Comparison of ENCODE assay signal across 41 cellular contexts in genomic region chr12:85856966-85857365, GRCh38. TPM values are rescaled to one million over a fixed set of nuclear protein-coding genes. Genes with fewer than 3 reads are reported as not detected.
"Had no signal": no experiment of that assay in that cellular context is flagged by ENCODE, and none has a peak within 500 bp of the region (broad histone marks: within the 10 kb centered on the region; RNA-seq: fewer than 3 reads in every experiment).

No MANE protein-coding gene starts in this region.

- H3K4me1 ChIP-seq: adrenal gland, body of pancreas, breast epithelium had no signal

- FAIRE-seq: astrocyte, TTC549 had no signal

- H3K36me3 ChIP-seq: adrenal gland, brain microvascular endothelial cell, breast epithelium, cardiac muscle cell had no signal

- H3K27me3 Mint-ChIP-seq: activated B cell treated with CpG ODN at 0.5 μM for 24 hours; activated CD4-positive, alpha-beta memory T cell treated with anti-CD3 and anti-CD28 coated beads for 36 hours; activated CD4-positive, alpha-beta T cell treated with anti-CD3 and anti-CD28 coated beads, Interleukin-2, amount 10 ng/mL, durations not matched to agents 24 days and 14 days; activated CD8-positive, alpha-beta T cell treated with anti-CD3 and anti-CD28 coated beads for 36 hours; activated naive CD8-positive, alpha-beta T cell treated with anti-CD3 and anti-CD28 coated beads for 36 hours; activated T-helper 17 cell treated with anti-CD3 and anti-CD28 coated beads, Interleukin-2, amount 50 U/mL, for 72 hours; central memory CD8-positive, alpha-beta T cell had no signal

- H3K4me3 Mint-ChIP-seq: activated B cell treated with CpG ODN at 0.5 μM for 24 hours; activated CD4-positive, alpha-beta memory T cell treated with anti-CD3 and anti-CD28 coated beads for 36 hours; activated CD4-positive, alpha-beta T cell treated with anti-CD3 and anti-CD28 coated beads, Interleukin-2, amount 10 ng/mL, durations not matched to agents 24 days and 14 days; activated CD8-positive, alpha-beta T cell treated with anti-CD3 and anti-CD28 coated beads for 36 hours; activated naive CD4-positive, alpha-beta T cell treated with anti-CD3 and anti-CD28 coated beads for 36 hours; activated naive CD8-positive, alpha-beta T cell treated with anti-CD3 and anti-CD28 coated beads for 36 hours; activated T-cell treated with anti-CD3 and anti-CD28 coated beads, Interleukin-2, amount 50 U/mL, for 4 hours; activated T-cell treated with anti-CD3 and anti-CD28 coated beads, Interleukin-2, amount 50 U/mL, for 72 hours; activated T-helper 1 cell treated with anti-CD3 and anti-CD28 coated beads, Interleukin-12 subunit alpha, Interleukin-12 subunit beta, Interleukin-2, Interleukin-4 antibody, amounts not matched to agents 30 ng/mL and 10 ng/mL and 1 ng/mL, durations not matched to agents 14 hours and 24 hours and 36 hours; activated T-helper 17 cell treated with anti-CD3 and anti-CD28 coated beads, Interleukin-2, amount 50 U/mL, for 72 hours; central memory CD8-positive, alpha-beta T cell; T-helper 1 cell treated with Interleukin-12 subunit alpha and Interleukin-12 subunit beta and Interleukin-4 antibody, amounts not matched to agents 30 μg/mL and 1 μg/mL, for 36 hours; T-helper 2 cell treated with Interferon-gamma antibody and Interleukin-4, amounts not matched to agents 5 μg/mL and 100 μg/mL, for 36 hours had no signal

- H3K27me3 ChIP-seq: adrenal gland, body of pancreas, brain microvascular endothelial cell, breast epithelium, cardiac muscle cell had no signal

- DNase-seq: activated B cell treated with CpG ODN at 0.5 μM for 24 hours; activated CD4-positive, alpha-beta memory T cell treated with anti-CD3 and anti-CD28 coated beads for 36 hours; activated CD4-positive, alpha-beta T cell treated with anti-CD3 and anti-CD28 coated beads for 4 hours; activated CD4-positive, alpha-beta T cell treated with anti-CD3 and anti-CD28 coated beads, Interleukin-2, amount 10 ng/mL, durations not matched to agents 24 days and 14 days; activated CD4-positive, alpha-beta T cell treated with anti-CD3 and anti-CD28 coated beads, Interleukin-2, amount 50 U/mL, for 1 hour; activated CD4-positive, alpha-beta T cell treated with anti-CD3 and anti-CD28 coated beads, Interleukin-2, amount 50 U/mL, for 4 hours; activated CD4-positive, CD25-positive, alpha-beta regulatory T cell treated with anti-CD3 and anti-CD28 coated beads, Interleukin-2, amount 50 U/mL, for 72 hours; activated CD8-positive, alpha-beta memory T cell treated with anti-CD3 and anti-CD28 coated beads, Interleukin-2, amount 50 U/mL, for 4 hours; activated CD8-positive, alpha-beta T cell treated with anti-CD3 and anti-CD28 coated beads for 36 hours; activated effector memory CD4-positive, alpha-beta T cell treated with anti-CD3 and anti-CD28 coated beads, Interleukin-2, amount 50 U/mL, for 16 hours; activated gamma-delta T cell treated with Interleukin-2 at 50 U/mL for 16 hours; activated naive CD4-positive, alpha-beta T cell; activated naive CD4-positive, alpha-beta T cell treated with anti-CD3 and anti-CD28 coated beads for 36 hours; activated naive CD4-positive, alpha-beta T cell treated with anti-CD3 and anti-CD28 coated beads, Interleukin-2, amount 50 U/mL, for 16 hours; activated naive CD8-positive, alpha-beta T cell treated with anti-CD3 and anti-CD28 coated beads for 36 hours; activated T-cell treated with anti-CD3 and anti-CD28 coated beads for 4 hours; activated T-cell treated with anti-CD3 and anti-CD28 coated beads, Interleukin-2, amount 50 U/mL, for 1 hour; activated T-cell treated with anti-CD3 and anti-CD28 coated beads, Interleukin-2, amount 50 U/mL, for 4 hours; activated T-cell treated with anti-CD3 and anti-CD28 coated beads, Interleukin-2, amount 50 U/mL, for 72 hours; adrenal gland; amniotic stem cell; aorta; body of pancreas; brain microvascular endothelial cell; caudate nucleus; cerebellar nuclear complex; T-helper 1 cell; T-helper 2 cell; T-helper 9 cell had no signal

- H3K27ac ChIP-seq: adrenal gland, body of pancreas, brain microvascular endothelial cell, breast epithelium, cardiac muscle cell, VCaP had no signal

- ATAC-seq: activated CD8-positive, alpha-beta T cell treated with anti-CD3 and anti-CD28 coated beads for 36 hours; activated naive CD4-positive, alpha-beta T cell treated with anti-CD3 and anti-CD28 coated beads, Interleukin-2, amount 50 U/mL, for 72 hours; activated T-cell treated with anti-CD3 and anti-CD28 coated beads, Interleukin-2, amount 50 U/mL, for 4 hours; activated T-cell treated with anti-CD3 and anti-CD28 coated beads, Interleukin-2, amount 50 U/mL, for 72 hours; activated T-helper 17 cell treated with anti-CD3 and anti-CD28 coated beads, Interleukin-2, amount 50 U/mL, for 72 hours; body of pancreas had no signal

- H3K27ac Mint-ChIP-seq: activated B cell treated with CpG ODN at 0.5 μM for 24 hours; activated CD4-positive, alpha-beta memory T cell treated with anti-CD3 and anti-CD28 coated beads for 36 hours; activated CD4-positive, alpha-beta T cell treated with anti-CD3 and anti-CD28 coated beads, Interleukin-2, amount 10 ng/mL, durations not matched to agents 24 days and 14 days; activated CD8-positive, alpha-beta T cell treated with anti-CD3 and anti-CD28 coated beads for 36 hours; activated naive CD4-positive, alpha-beta T cell treated with anti-CD3 and anti-CD28 coated beads for 36 hours; activated naive CD4-positive, alpha-beta T cell treated with anti-CD3 and anti-CD28 coated beads, Interleukin-2, amount 50 U/mL, for 72 hours; activated naive CD8-positive, alpha-beta T cell treated with anti-CD3 and anti-CD28 coated beads for 36 hours; activated T-cell treated with anti-CD3 and anti-CD28 coated beads, Interleukin-2, amount 50 U/mL, for 72 hours; activated T-helper 1 cell treated with anti-CD3 and anti-CD28 coated beads, Interleukin-12 subunit alpha, Interleukin-12 subunit beta, Interleukin-2, Interleukin-4 antibody, amounts not matched to agents 30 ng/mL and 10 ng/mL and 1 ng/mL, durations not matched to agents 14 hours and 24 hours and 36 hours; activated T-helper 17 cell treated with anti-CD3 and anti-CD28 coated beads, Interleukin-2, amount 50 U/mL, for 72 hours; T-helper 1 cell treated with Interleukin-12 subunit alpha and Interleukin-12 subunit beta and Interleukin-4 antibody, amounts not matched to agents 30 μg/mL and 1 μg/mL, for 36 hours; T-helper 2 cell treated with Interferon-gamma antibody and Interleukin-4, amounts not matched to agents 5 μg/mL and 100 μg/mL, for 36 hours had no signal

- H3K36me3 Mint-ChIP-seq: activated CD4-positive, alpha-beta memory T cell treated with anti-CD3 and anti-CD28 coated beads for 36 hours; activated naive CD4-positive, alpha-beta T cell treated with anti-CD3 and anti-CD28 coated beads, Interleukin-2, amount 50 U/mL, for 72 hours; activated naive CD8-positive, alpha-beta T cell treated with anti-CD3 and anti-CD28 coated beads for 36 hours had no signal

- H3K4me3 ChIP-seq: adrenal gland, body of pancreas, breast epithelium, cardiac muscle cell had no signal

- H3K9me3 Mint-ChIP-seq: activated B cell treated with CpG ODN at 0.5 μM for 24 hours; activated CD4-positive, alpha-beta T cell treated with anti-CD3 and anti-CD28 coated beads, Interleukin-2, amount 10 ng/mL, durations not matched to agents 24 days and 14 days; activated T-helper 1 cell treated with anti-CD3 and anti-CD28 coated beads, Interleukin-12 subunit alpha, Interleukin-12 subunit beta, Interleukin-2, Interleukin-4 antibody, amounts not matched to agents 30 ng/mL and 10 ng/mL and 1 ng/mL, durations not matched to agents 14 hours and 24 hours and 36 hours; T-helper 1 cell treated with Interleukin-12 subunit alpha and Interleukin-12 subunit beta and Interleukin-4 antibody, amounts not matched to agents 30 μg/mL and 1 μg/mL, for 36 hours; T-helper 2 cell treated with Interferon-gamma antibody and Interleukin-4, amounts not matched to agents 5 μg/mL and 100 μg/mL, for 36 hours had no signal

- H3K9me3 ChIP-seq: adrenal gland, body of pancreas, breast epithelium had no signal

- H3K4me1 Mint-ChIP-seq: activated B cell treated with CpG ODN at 0.5 μM for 24 hours; activated CD4-positive, alpha-beta T cell treated with anti-CD3 and anti-CD28 coated beads, Interleukin-2, amount 10 ng/mL, durations not matched to agents 24 days and 14 days; activated naive CD8-positive, alpha-beta T cell treated with anti-CD3 and anti-CD28 coated beads for 36 hours; activated T-helper 17 cell treated with anti-CD3 and anti-CD28 coated beads, Interleukin-2, amount 50 U/mL, for 72 hours; central memory CD8-positive, alpha-beta T cell had no signal

RNA-seq across cellular contexts. Expression of gene NTS, which starts 17.1 kb away (rescaled TPM):
- total RNA-seq: activated B cell treated with CpG ODN at 0.5 μM for 24 hours; activated CD4-positive, alpha-beta memory T cell treated with anti-CD3 and anti-CD28 coated beads for 36 hours; activated CD4-positive, alpha-beta T cell treated with anti-CD3 and anti-CD28 coated beads, Interleukin-2, amount 10 ng/mL, durations not matched to agents 24 days and 14 days; activated CD8-positive, alpha-beta memory T cell treated with anti-CD3 and anti-CD28 coated beads for 36 hours; activated CD8-positive, alpha-beta T cell treated with anti-CD3 and anti-CD28 coated beads for 36 hours; activated naive CD4-positive, alpha-beta T cell treated with anti-CD3 and anti-CD28 coated beads for 36 hours; activated naive CD4-positive, alpha-beta T cell treated with anti-CD3 and anti-CD28 coated beads, Interleukin-2, amount 50 U/mL, for 72 hours; activated naive CD8-positive, alpha-beta T cell treated with anti-CD3 and anti-CD28 coated beads for 36 hours; activated T-cell treated with anti-CD3 and anti-CD28 coated beads, Interleukin-2, amount 50 U/mL, for 4 hours; activated T-cell treated with anti-CD3 and anti-CD28 coated beads, Interleukin-2, amount 50 U/mL, for 72 hours; activated T-helper 1 cell treated with anti-CD3 and anti-CD28 coated beads, Interleukin-12 subunit alpha, Interleukin-12 subunit beta, Interleukin-2, Interleukin-4 antibody, amounts not matched to agents 30 ng/mL and 10 ng/mL and 1 ng/mL, durations not matched to agents 14 hours and 24 hours and 36 hours; activated T-helper 17 cell treated with anti-CD3 and anti-CD28 coated beads, Interleukin-2, amount 50 U/mL, for 72 hours had no signal
- polyA plus RNA-seq: aorta had no signal

RNA-seq across cellular contexts. Expression of gene RASSF9, which starts 20.8 kb away (rescaled TPM):
- total RNA-seq: activated B cell treated with CpG ODN at 0.5 μM for 24 hours; activated CD4-positive, alpha-beta memory T cell treated with anti-CD3 and anti-CD28 coated beads for 36 hours; activated CD4-positive, alpha-beta T cell treated with anti-CD3 and anti-CD28 coated beads, Interleukin-2, amount 10 ng/mL, durations not matched to agents 24 days and 14 days; activated CD8-positive, alpha-beta memory T cell treated with anti-CD3 and anti-CD28 coated beads for 36 hours; activated CD8-positive, alpha-beta T cell treated with anti-CD3 and anti-CD28 coated beads for 36 hours; activated naive CD4-positive, alpha-beta T cell treated with anti-CD3 and anti-CD28 coated beads for 36 hours; activated naive CD4-positive, alpha-beta T cell treated with anti-CD3 and anti-CD28 coated beads, Interleukin-2, amount 50 U/mL, for 72 hours; activated naive CD8-positive, alpha-beta T cell treated with anti-CD3 and anti-CD28 coated beads for 36 hours; activated T-cell treated with anti-CD3 and anti-CD28 coated beads, Interleukin-2, amount 50 U/mL, for 4 hours; activated T-cell treated with anti-CD3 and anti-CD28 coated beads, Interleukin-2, amount 50 U/mL, for 72 hours; activated T-helper 1 cell treated with anti-CD3 and anti-CD28 coated beads, Interleukin-12 subunit alpha, Interleukin-12 subunit beta, Interleukin-2, Interleukin-4 antibody, amounts not matched to agents 30 ng/mL and 10 ng/mL and 1 ng/mL, durations not matched to agents 14 hours and 24 hours and 36 hours; activated T-helper 17 cell treated with anti-CD3 and anti-CD28 coated beads, Interleukin-2, amount 50 U/mL, for 72 hours had no signal
